9 cellular contexts compared by ENCODE assay signal in genomic region chr6:131694832-131695426, GRCh38. TPM values are rescaled to one million over a fixed set of nuclear protein-coding genes. Genes with fewer than 3 reads are reported as not detected.
DNase-seq lines count a peak whose midpoint lies in the region; ATAC-seq and TF ChIP-seq lines count a peak whose summit lies in the region.
"Had no signal": no experiment of that assay in that cellular context is flagged by ENCODE, and none has a peak within 500 bp of the region (broad histone marks: within the 10 kb centered on the region; RNA-seq: fewer than 3 reads in every experiment).

No MANE protein-coding gene starts in this region.

- no peak overlapping the region for H3K27ac ChIP-seq in WERI-Rb-1
- H3K27ac ChIP-seq in neural progenitor cell = no peak overlapping the region

- no peaks in the 10 kb centered on the region for H3K36me3 ChIP-seq in BJ (ENCODE audit: control insufficient read depth, insufficient read depth, low read length)
- H3K36me3 ChIP-seq in WERI-Rb-1 = no peaks in the 10 kb centered on the region
- no peaks in the 10 kb centered on the region for H3K36me3 ChIP-seq in neural progenitor cell

- H3K36me3 Mint-ChIP-seq in neural progenitor cell = no peaks in the 10 kb centered on the region
- peaks cover 35% of the 10 kb centered on the region for H3K36me3 Mint-ChIP-seq in activated T-helper 2 cell treated with anti-CD3 and anti-CD28 coated beads, Interferon-gamma antibody, Interleukin-2, Interleukin-4, amounts not matched to agents 10 μg/mL and 5 μg/mL and 100 μg/mL, durations not matched to agents 14 hours and 24 hours and 36 hours (ENCODE audit: low read depth)
- H3K36me3 Mint-ChIP-seq: T-cell had no signal

- peak; percentile 90 for ATAC-seq in GM18508 (IDR thresholded peaks at IDR 0.05; ENCODE audit: insufficient read depth, unreplicated experiment)
- ATAC-seq in HG02885 (IDR thresholded peaks at IDR 0.05; ENCODE audit: poor library complexity, unreplicated experiment) = peak; percentile 91

- POLR2A ChIA-PET in BJ (lab: Charles Lee) = no interaction called here

- no peak overlapping the region for H3K4me3 ChIP-seq in BJ (ENCODE audit: low read depth, low read length)
- H3K4me3 ChIP-seq in WERI-Rb-1 (ENCODE audit: low read depth, low read length) = no peak overlapping the region
- no peak overlapping the region for H3K4me3 ChIP-seq in fibroblast of pulmonary artery (replicated peaks; ENCODE audit: low read depth, low read length)
- H3K4me3 ChIP-seq in neural progenitor cell = no peak overlapping the region

- CTCF ChIA-PET in BJ (lab: Yijun Ruan, JAX) = interaction anchor here (0.6 to 5.4 kb wide), 43 partner anchors 9 to 605 kb away, joined by 3 to 144 read pairs (median 4); partner anchors contain the start of gene ENPP1

- no peaks in the 10 kb centered on the region for H3K79me2 ChIP-seq in neural progenitor cell (ENCODE audit: low read depth)

- no peaks in the 10 kb centered on the region for H3K4me1 ChIP-seq in neural progenitor cell

- TF ChIP-seq CTCF in BJ (IDR thresholded peaks at IDR 0.05; ENCODE audit: insufficient read depth, low read depth, low read length) (peak; percentile 93), WERI-Rb-1 (IDR thresholded peaks at IDR 0.05; ENCODE audit: low read depth, low read length) (peak; percentile 84), fibroblast of pulmonary artery (IDR thresholded peaks at IDR 0.05; ENCODE audit: low read length, missing control alignments) (peak; percentile 95), neural progenitor cell (IDR thresholded peaks at IDR 0.05) (peak; percentile 83)

- intact Hi-C loops in activated T-helper 2 cell treated with anti-CD3 and anti-CD28 coated beads, Interferon-gamma antibody, Interleukin-2, Interleukin-4, amounts not matched to agents 10 μg/mL and 5 μg/mL and 100 μg/mL, durations not matched to agents 14 hours and 24 hours and 36 hours (cut with micrococcal nuclease) = no loop called here

- H3K27me3 ChIP-seq in BJ (ENCODE audit: control insufficient read depth, insufficient read depth, low read length) = no peaks in the 10 kb centered on the region
- H3K27me3 ChIP-seq in WERI-Rb-1 (ENCODE audit: insufficient read depth, low read depth, severe bottlenecking) = no peaks in the 10 kb centered on the region
- H3K27me3 ChIP-seq in neural progenitor cell = no peaks in the 10 kb centered on the region

- H3F3A ChIP-seq in neural progenitor cell (ENCODE audit: low read depth) = no peaks in the 10 kb centered on the region

- no peak overlapping the region for H3K9ac ChIP-seq in neural progenitor cell

- no peak overlapping the region for H2AFZ ChIP-seq in neural progenitor cell (replicated peaks)

- H3K9me3 ChIP-seq in WERI-Rb-1 (ENCODE audit: severe bottlenecking) (no peaks in the 10 kb centered on the region), neural progenitor cell (ENCODE audit: low read depth) (peaks cover 3% of the 10 kb centered on the region)

- H3K9me3 Mint-ChIP-seq in neural progenitor cell = no peaks in the 10 kb centered on the region
- no peaks in the 10 kb centered on the region for H3K9me3 Mint-ChIP-seq in activated T-helper 2 cell treated with anti-CD3 and anti-CD28 coated beads, Interferon-gamma antibody, Interleukin-2, Interleukin-4, amounts not matched to agents 10 μg/mL and 5 μg/mL and 100 μg/mL, durations not matched to agents 14 hours and 24 hours and 36 hours
- H3K9me3 Mint-ChIP-seq: T-cell had no signal

- no peaks in the 10 kb centered on the region for H3K4me1 Mint-ChIP-seq in neural progenitor cell
- peaks cover 21% of the 10 kb centered on the region for H3K4me1 Mint-ChIP-seq in activated T-helper 2 cell treated with anti-CD3 and anti-CD28 coated beads, Interferon-gamma antibody, Interleukin-2, Interleukin-4, amounts not matched to agents 10 μg/mL and 5 μg/mL and 100 μg/mL, durations not matched to agents 14 hours and 24 hours and 36 hours (ENCODE audit: low read depth)
- H3K4me1 Mint-ChIP-seq: T-cell had no signal

- H3K4me3 Mint-ChIP-seq in neural progenitor cell = no peak overlapping the region
- H3K4me3 Mint-ChIP-seq in activated T-helper 2 cell treated with anti-CD3 and anti-CD28 coated beads, Interferon-gamma antibody, Interleukin-2, Interleukin-4, amounts not matched to agents 10 μg/mL and 5 μg/mL and 100 μg/mL, durations not matched to agents 14 hours and 24 hours and 36 hours (ENCODE audit: low read depth) = no peak overlapping the region
- H3K4me3 Mint-ChIP-seq: T-cell had no signal

- H3K27me3 Mint-ChIP-seq in neural progenitor cell (ENCODE audit: insufficient read depth, low read depth) = no peaks in the 10 kb centered on the region
- no peaks in the 10 kb centered on the region for H3K27me3 Mint-ChIP-seq in activated T-helper 2 cell treated with anti-CD3 and anti-CD28 coated beads, Interferon-gamma antibody, Interleukin-2, Interleukin-4, amounts not matched to agents 10 μg/mL and 5 μg/mL and 100 μg/mL, durations not matched to agents 14 hours and 24 hours and 36 hours (ENCODE audit: low read depth)

- H3K27ac Mint-ChIP-seq in neural progenitor cell = no peak overlapping the region
- no peak overlapping the region for H3K27ac Mint-ChIP-seq in activated T-helper 2 cell treated with anti-CD3 and anti-CD28 coated beads, Interferon-gamma antibody, Interleukin-2, Interleukin-4, amounts not matched to agents 10 μg/mL and 5 μg/mL and 100 μg/mL, durations not matched to agents 14 hours and 24 hours and 36 hours
- H3K27ac Mint-ChIP-seq: T-cell had no signal

- no peak overlapping the region for H3K4me2 ChIP-seq in neural progenitor cell

- H4K20me1 ChIP-seq in neural progenitor cell (ENCODE audit: low read depth) = no peaks in the 10 kb centered on the region

- DNase-seq in BJ (ENCODE audit: low read depth) (peak; percentile 18), NCI-H146 treated with DMSO at 0.1 percent for 48 hours (lab: John Stamatoyannopoulos, UW; ENCODE audit: unreplicated experiment) (peak; percentile 91), WERI-Rb-1 (peak; percentile 71), fibroblast of pulmonary artery (ENCODE audit: low read depth) (peak; percentile 76), neural progenitor cell (ENCODE audit: low spot score) (peak; percentile 88)
- no peak for DNase-seq in activated T-helper 2 cell treated with anti-CD3 and anti-CD28 coated beads, Interferon-gamma antibody, Interleukin-2, Interleukin-4, amounts not matched to agents 10 μg/mL and 5 μg/mL and 100 μg/mL, durations not matched to agents 14 hours and 24 hours and 36 hours (ENCODE audit: low spot score)

RNA-seq across cellular contexts. Expression of gene OR2A4, which starts 6.3 kb away (rescaled TPM):
- not detected in 2 replicates for polyA plus RNA-seq in BJ (2011; rRNA removed)
- not detected in 2 replicates for polyA minus RNA-seq in BJ (2011; rRNA and poly(A)+ RNA removed)
- total RNA-seq in neural progenitor cell (ENCODE audit: low replicate concordance) = 0.82 TPM in 1 of 2 replicates, not detected in the other
- not detected in 2 replicates for total RNA-seq in activated T-helper 2 cell treated with anti-CD3 and anti-CD28 coated beads, Interferon-gamma antibody, Interleukin-2, Interleukin-4, amounts not matched to agents 10 μg/mL and 5 μg/mL and 100 μg/mL, durations not matched to agents 14 hours and 24 hours and 36 hours
- total RNA-seq: T-cell had no signal

RNA-seq across cellular contexts. Expression of gene CTAGE9, which starts 15.9 kb away (rescaled TPM):
- polyA plus RNA-seq in BJ (2011; rRNA removed) = not detected in 2 replicates
- polyA minus RNA-seq in BJ (2011; rRNA and poly(A)+ RNA removed) = not detected in 2 replicates
- total RNA-seq in neural progenitor cell (ENCODE audit: low replicate concordance) = not detected in 2 replicates
- total RNA-seq in activated T-helper 2 cell treated with anti-CD3 and anti-CD28 coated beads, Interferon-gamma antibody, Interleukin-2, Interleukin-4, amounts not matched to agents 10 μg/mL and 5 μg/mL and 100 μg/mL, durations not matched to agents 14 hours and 24 hours and 36 hours = not detected in 2 replicates
- total RNA-seq: T-cell had no signal

RNA-seq across cellular contexts. Expression of gene ENPP3, which starts 57.8 kb away (rescaled TPM):
- 0.02 TPM in 1 of 2 replicates, not detected in the other for polyA plus RNA-seq in BJ (2011; rRNA removed)
- not detected in 2 replicates for polyA minus RNA-seq in BJ (2011; rRNA and poly(A)+ RNA removed)
- 0.09 and 0.50 TPM in 2 replicates for total RNA-seq in neural progenitor cell (ENCODE audit: low replicate concordance)
- total RNA-seq in activated T-helper 2 cell treated with anti-CD3 and anti-CD28 coated beads, Interferon-gamma antibody, Interleukin-2, Interleukin-4, amounts not matched to agents 10 μg/mL and 5 μg/mL and 100 μg/mL, durations not matched to agents 14 hours and 24 hours and 36 hours = 16.3 and 18.7 TPM in 2 replicates

Comparison
In these comparisons a context has a peak if more than half of its experiments do, and no peak if none do; other contexts are left out.
1. RNA of gene ENPP3, which starts 57.8 kb away (total RNA-seq): 16.3 to 18.7 TPM in activated T-helper 2 cell treated with anti-CD3 and anti-CD28 coated beads, Interferon-gamma antibody, Interleukin-2, Interleukin-4, amounts not matched to agents 10 μg/mL and 5 μg/mL and 100 μg/mL, durations not matched to agents 14 hours and 24 hours and 36 hours; 0.09 to 0.50 TPM in neural progenitor cell; every median in the first group is over 10 times any median in the second.
2. Peak in every context shown above with its lines, with median percentiles within 50 percentile points of each other: CTCF ChIP-seq.